19 cellular contexts compared by ENCODE assay signal in the genomic region with DNA sequence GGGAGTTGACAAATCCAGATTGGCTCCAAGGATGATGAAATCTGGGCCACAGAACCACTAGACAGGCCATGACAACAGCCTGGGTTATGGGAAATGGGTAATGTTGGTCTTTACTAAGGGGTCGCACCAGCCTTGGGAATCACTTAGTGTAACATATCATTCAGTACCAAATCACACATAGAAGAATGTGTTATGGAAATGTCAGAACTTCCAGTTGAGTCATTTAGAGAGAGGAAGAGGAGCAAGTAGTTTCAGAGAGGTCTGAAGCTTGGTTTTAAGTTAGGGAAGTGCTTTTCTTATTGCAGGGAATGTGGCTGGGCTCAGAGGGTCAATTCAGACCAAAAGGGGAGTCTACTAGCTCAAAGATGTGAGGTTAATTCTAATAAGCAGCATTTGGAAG.
DNase-seq lines count a peak whose midpoint lies in the region; ATAC-seq, FAIRE-seq and TF ChIP-seq lines count a peak whose summit lies in the region.
"Had no signal": no experiment of that assay in that cellular context is flagged by ENCODE, and none has a peak within 500 bp of the region (broad histone marks: within the 10 kb centered on the region; RNA-seq: fewer than 3 reads in every experiment).

No MANE protein-coding gene starts in this region.

- no peak for TF ChIP-seq EP300 in GM12878 (IDR thresholded peaks at IDR 0.05; ENCODE audit: borderline replicate concordance in 1 of 2, control insufficient read depth in 1 of 2, low read depth in 2 of 2, low read length in 2 of 2)

- 0% methylated on average over 1 of the region's 1 CpG for WGBS in GM12878 (ENCODE audit: insufficient coverage, insufficient replicate concordance, low lambda C conversion rate, missing lambda C conversion rate)
- WGBS in body of pancreas, 2 donors, result 91 to 95% methylated on average over 1 of the region's 1 CpG
- WGBS in small intestine, 3 donors, result 93 to 96% (median 96%) methylated on average over 1 of the region's 1 CpG

- H3K79me2 ChIP-seq in GM12878 (ENCODE audit: control insufficient read depth, insufficient read depth, low read length), result no peaks in the 10 kb centered on the region

- H3K27ac Mint-ChIP-seq in stimulated activated naive CD8-positive, alpha-beta T cell treated with anti-CD3 and anti-CD28 coated beads, Interleukin-15, amount 100 ng/mL, for 72 hours, result peak overlapping the region in 1 of 2 donors; percentile 36

- intact Hi-C loops in GM12878 (cut with micrococcal nuclease; ENCODE audit: unreplicated experiment) (no loop called here), lower lobe of right lung (cut with DNase I) (no loop called here), body of pancreas (cut with DNase I) (no loop called here)

- no peaks in the 10 kb centered on the region for H3K27me3 Mint-ChIP-seq in stimulated activated naive CD8-positive, alpha-beta T cell treated with anti-CD3 and anti-CD28 coated beads, Interleukin-15, amount 100 ng/mL, for 72 hours

- H3K4me3 ChIP-seq in GM12878, result no peak overlapping the region
- no peak overlapping the region for H3K4me3 ChIP-seq in lower lobe of right lung
- no peak overlapping the region for H3K4me3 ChIP-seq in body of pancreas
- no peak overlapping the region for H3K4me3 ChIP-seq in small intestine (ENCODE audit: low read depth in 1 of 2, low read length in 2 of 2)
- H3K4me3 ChIP-seq: Peyer's patch had no signal

- H3K9ac ChIP-seq in GM12878 (ENCODE audit: control insufficient read depth, insufficient read depth, low read length), result no peak overlapping the region

- DNase-seq in stimulated activated naive CD8-positive, alpha-beta T cell treated with anti-CD3 and anti-CD28 coated beads, Interleukin-15, Interleukin-2, amounts not matched to agents 100 U/mL and 50 U/mL, for 24 hours, result no peak
- no peak for DNase-seq in stimulated activated naive CD8-positive, alpha-beta T cell treated with anti-CD3 and anti-CD28 coated beads, Interleukin-15, amount 100 ng/mL, for 72 hours
- DNase-seq in GM12878 (ENCODE audit: low read depth, low spot score) (no peak), lower lobe of right lung (no peak), body of pancreas (no peak), NCI-H2171 treated with DMSO at 0.1 percent for 48 hours (lab: John Stamatoyannopoulos, UW) (no peak), small intestine (no peak)
- DNase-seq: C1 segment of cervical spinal cord, EL, H7, NCI-H1092 treated with DMSO at 0.1 percent for 48 hours, NCI-H1694, NCI-H2107, NCI-H345, NCI-H69, Peyer's patch, SHP77 treated with DMSO at 0.1 percent for 48 hours had no signal

- SMC1A ChIA-PET in GM12878 (lab: Charles Lee; ENCODE audit: uncharacterized antibody, unreplicated experiment), result interaction anchor here (0.7 to 3.3 kb wide), 3 partner anchors 13 to 209 kb away, joined by 3 to 9 read pairs (median 3); no protein-coding TSS in a partner anchor

- in situ Hi-C loops in GM12878 (cut with MboI), result no loop called here

- peaks cover 0 to 4% of the 10 kb centered on the region in 2 donors for H3K9me3 Mint-ChIP-seq in stimulated activated naive CD8-positive, alpha-beta T cell treated with anti-CD3 and anti-CD28 coated beads, Interleukin-15, amount 100 ng/mL, for 72 hours

- BruUV-seq in GM12878 (replicated peaks; lab: Mats Ljungman, UMichigan), result no TSS peak

- H3K36me3 ChIP-seq in GM12878 (ENCODE audit: control insufficient read depth in 2 of 2, insufficient read depth in 2 of 2, low read length in 1 of 2) (no peaks in the 10 kb centered on the region), lower lobe of right lung (no peaks in the 10 kb centered on the region), body of pancreas (replicated peaks in 1 of 2; ENCODE audit: insufficient read depth in 1 of 2, low read depth in 2 of 2) (no peaks in the 10 kb centered on the region), small intestine (ENCODE audit: control insufficient read depth in 2 of 2, insufficient read depth in 2 of 2, low read length in 2 of 2) (no peaks in the 10 kb centered on the region)
- H3K36me3 ChIP-seq: Peyer's patch had no signal

- RAD21 ChIA-PET in GM12878 (lab: Charles Lee; ENCODE audit: unreplicated experiment), result interaction anchor here (0.9 kb wide), 1 partner anchor 14 kb away, joined by 3 read pairs; no protein-coding TSS in a partner anchor

- CTCF ChIA-PET in GM12878 (lab: Yijun Ruan, JAX), result interaction anchor here (0.7 kb wide), 1 partner anchor 13 kb away, joined by 3 read pairs; no protein-coding TSS in a partner anchor

- no peaks in the 10 kb centered on the region for H3K4me1 ChIP-seq in GM12878 (ENCODE audit: control insufficient read depth, insufficient read depth, low read length)
- H3K4me1 ChIP-seq in lower lobe of right lung, result peaks cover 15% of the 10 kb centered on the region
- H3K4me1 ChIP-seq in body of pancreas, result peaks cover 34% of the 10 kb centered on the region
- peaks cover 0 to 7% of the 10 kb centered on the region in 2 donors for H3K4me1 ChIP-seq in small intestine (ENCODE audit: control insufficient read depth in 2 of 2, insufficient read depth in 1 of 2, low read depth in 1 of 2, low read length in 1 of 2)

- no peaks in the 10 kb centered on the region for H3K27me3 ChIP-seq in GM12878 (replicated peaks in 1 of 2; ENCODE audit: control insufficient read depth in 2 of 2, insufficient read depth in 2 of 2, low read length in 1 of 2)
- H3K27me3 ChIP-seq in lower lobe of right lung (ENCODE audit: low read depth), result no peaks in the 10 kb centered on the region
- H3K27me3 ChIP-seq in body of pancreas, result no peaks in the 10 kb centered on the region
- no peaks in the 10 kb centered on the region for H3K27me3 ChIP-seq in small intestine (ENCODE audit: control insufficient read depth in 2 of 2, insufficient read depth in 2 of 2, low read length in 2 of 2)
- H3K27me3 ChIP-seq: Peyer's patch had no signal

- H3K4me3 Mint-ChIP-seq in stimulated activated naive CD8-positive, alpha-beta T cell treated with anti-CD3 and anti-CD28 coated beads, Interleukin-15, amount 100 ng/mL, for 72 hours, result peak overlapping the region in 1 of 2 donors; percentile 4

- ATAC-seq in stimulated activated naive CD8-positive, alpha-beta T cell treated with anti-CD3 and anti-CD28 coated beads, Interleukin-15, Interleukin-2, amounts not matched to agents 100 U/mL and 50 U/mL, for 24 hours, result peak; percentile 46
- ATAC-seq in stimulated activated naive CD8-positive, alpha-beta T cell treated with anti-CD3 and anti-CD28 coated beads, Interleukin-15, amount 100 ng/mL, for 72 hours, result no peak
- ATAC-seq in GM12878 (no peak), lower lobe of right lung (no peak), HG03439 (IDR thresholded peaks at IDR 0.05; ENCODE audit: unreplicated experiment) (no peak), body of pancreas (no peak)

- no peak for TF ChIP-seq RAD21 in GM12878 (IDR thresholded peaks at IDR 0.05; ENCODE audit: insufficient read depth, low read depth, low read length)

- POLR2A ChIA-PET in GM12878 (lab: Charles Lee), result interaction anchor here (0.5 kb wide), 1 partner anchor 35 kb away, joined by 3 read pairs; no protein-coding TSS in a partner anchor

- no peak for TF ChIP-seq POLR2A in GM12878 (IDR thresholded peaks at IDR 0.05; ENCODE audit: low read depth, low read length)
- no peak for TF ChIP-seq POLR2A in body of pancreas (IDR thresholded peaks at IDR 0.05)

- H2AFZ ChIP-seq in GM12878 (ENCODE audit: control insufficient read depth, low read depth, low read length), result no peak overlapping the region

- H4K20me1 ChIP-seq in GM12878 (ENCODE audit: control insufficient read depth, insufficient read depth), result no peaks in the 10 kb centered on the region

- no peak for TF ChIP-seq CTCF in GM12878 (IDR thresholded peaks at IDR 0.05 in 2 of 3, conservative IDR thresholded peaks at IDR 0.05 in 1 of 3; ENCODE audit: control insufficient read depth in 2 of 3, extremely low read depth in 1 of 3, insufficient read depth in 1 of 3, low read depth in 3 of 3, low read length in 3 of 3)
- TF ChIP-seq CTCF in lower lobe of right lung (IDR thresholded peaks at IDR 0.05), result no peak
- no peak for TF ChIP-seq CTCF in body of pancreas (IDR thresholded peaks at IDR 0.05)

- H3K4me2 ChIP-seq in GM12878 (ENCODE audit: control insufficient read depth, insufficient read depth), result no peak overlapping the region

- H3K27ac ChIP-seq in GM12878 (ENCODE audit: control insufficient read depth, insufficient read depth) (no peak overlapping the region), lower lobe of right lung (peak overlapping the region; percentile 44), body of pancreas (no peak overlapping the region), small intestine (ENCODE audit: low read depth in 1 of 2, low read length in 1 of 2) (no peak overlapping the region)
- H3K27ac ChIP-seq: Peyer's patch had no signal

- FAIRE-seq in GM12878 (lab: Jason Lieb, UNC), result no peak
- FAIRE-seq in small intestine (lab: Jason Lieb, UNC), result no peak
- FAIRE-seq: A204.1 had no signal

- H3K9me3 ChIP-seq in GM12878 (replicated peaks; ENCODE audit: control insufficient read depth, insufficient read depth, low read length) (no peaks in the 10 kb centered on the region; the same call in 2 of the 3 replicates), lower lobe of right lung (no peaks in the 10 kb centered on the region), body of pancreas (no peaks in the 10 kb centered on the region), small intestine (ENCODE audit: control insufficient read depth, low read depth) (no peaks in the 10 kb centered on the region)
- H3K9me3 ChIP-seq: Peyer's patch had no signal

- H3K4me1 Mint-ChIP-seq in stimulated activated naive CD8-positive, alpha-beta T cell treated with anti-CD3 and anti-CD28 coated beads, Interleukin-15, amount 100 ng/mL, for 72 hours, result peaks cover 26% of the 10 kb centered on the region

TF ChIP-seq in GM12878, 131 proteins besides CTCF, POLR2A, EP300 and RAD21:
- TF ChIP-seq JUND (IDR thresholded peaks at IDR 0.05; ENCODE audit: low read depth, low read length) (no peak), MAX (IDR thresholded peaks at IDR 0.05; ENCODE audit: low read depth, low read length) (no peak), SREBF1 (IDR thresholded peaks at IDR 0.05; ENCODE audit: low read length) (no peak), IRF4 (IDR thresholded peaks at IDR 0.05; ENCODE audit: low read depth, low read length) (0 out of 2 replicates have a peak, but pooled peaks have one; percentile 16), BRCA1 (IDR thresholded peaks at IDR 0.05; ENCODE audit: low read depth, low read length) (no peak), SPI1 (IDR thresholded peaks at IDR 0.05; ENCODE audit: borderline replicate concordance, insufficient read depth, low read depth, low read length) (peak; percentile 10; the same call in 1 of the 2 replicates)
